Comparison of ENCODE assay signal across 10 cellular contexts in the genomic region with DNA sequence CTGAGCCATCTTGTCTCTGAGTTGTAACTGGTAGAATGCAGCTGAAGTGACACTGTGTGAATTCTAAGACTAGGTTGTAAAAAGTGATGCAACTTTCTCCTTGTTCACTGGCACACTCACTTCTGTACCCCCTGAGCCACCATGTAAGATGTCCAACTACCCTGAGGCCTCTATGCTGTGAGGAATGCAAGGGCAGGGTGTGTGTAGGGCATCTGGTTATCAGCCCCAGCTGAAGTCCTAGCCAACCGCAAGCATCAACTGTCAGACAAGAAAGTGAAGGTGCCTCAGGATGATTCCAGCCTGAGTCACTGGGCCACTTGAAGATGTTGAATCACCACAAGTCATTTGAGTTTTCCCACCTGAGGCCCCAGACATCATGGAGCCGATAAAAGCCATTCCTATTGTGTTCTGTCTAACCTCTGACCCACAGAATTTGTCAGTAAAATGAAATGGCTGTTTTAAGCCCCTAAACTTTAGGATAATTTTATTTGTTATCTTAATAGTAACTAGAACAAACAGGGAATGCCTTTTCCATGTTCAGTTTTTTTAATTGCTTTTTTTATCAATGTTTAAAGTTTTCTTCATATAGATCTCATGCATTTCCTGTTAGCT. TPM values are rescaled to one million over a fixed set of nuclear protein-coding genes. Genes with fewer than 3 reads are reported as not detected.
DNase-seq lines count a peak whose midpoint lies in the region; ATAC-seq and TF ChIP-seq lines count a peak whose summit lies in the region.
"Had no signal": no experiment of that assay in that cellular context is flagged by ENCODE, and none has a peak within 500 bp of the region (broad histone marks: within the 10 kb centered on the region; RNA-seq: fewer than 3 reads in every experiment).

No MANE protein-coding gene starts in this region.

- TF ChIP-seq CTCF in Calu3 (IDR thresholded peaks at IDR 0.05; ENCODE audit: unreplicated experiment) (no peak), mesothelial cell of epicardium (IDR thresholded peaks at IDR 0.05; ENCODE audit: unreplicated experiment) (no peak)

- no peak overlapping the region for H3K4me3 Mint-ChIP-seq in Calu3 (ENCODE audit: low read depth, unreplicated experiment)
- no peak overlapping the region for H3K4me3 Mint-ChIP-seq in mesothelial cell of epicardium
- H3K4me3 Mint-ChIP-seq: naive thymus-derived CD4-positive, alpha-beta T cell had no signal

- DNase-seq in Calu3 (peak; percentile 78), HUDEP-2 (lab: John Stamatoyannopoulos, UW; ENCODE audit: unreplicated experiment in 76 of 76) (peak in 74 of 76 experiments; percentile 17 to 96 (median 88)), mesothelial cell of epicardium (ENCODE audit: low spot score in 2 of 2, unreplicated experiment in 2 of 2) (no peak), NCI-H146 (lab: John Stamatoyannopoulos, UW) (no peak), cerebellar nuclear complex (lab: John Stamatoyannopoulos, UW) (no peak), GOT3 (lab: John Stamatoyannopoulos, UW) (no peak)
- peak; percentile 30 for DNase-seq in activated naive CD4-positive, alpha-beta T cell treated with anti-CD3 and anti-CD28 coated beads, Interleukin-2, amount 50 U/mL, for 16 hours
- DNase-seq: naive thymus-derived CD4-positive, alpha-beta T cell; NCI-H1694 treated with DMSO at 0.1 percent for 48 hours had no signal

- intact Hi-C loops in Calu3 (cut with micrococcal nuclease; ENCODE audit: unreplicated experiment): no loop called here

- no peak for ATAC-seq in GM18868 (IDR thresholded peaks at IDR 0.05; ENCODE audit: unreplicated experiment)
- ATAC-seq: naive thymus-derived CD4-positive, alpha-beta T cell had no signal

- CTCF ChIA-PET in Calu3 (lab: Charles Lee): interaction anchor here (0.6 to 1.0 kb wide), 3 partner anchors 11 to 743 kb away, joined by 3 to 4 read pairs (median 3); no protein-coding TSS in a partner anchor

- H3K27ac Mint-ChIP-seq in Calu3 (ENCODE audit: unreplicated experiment): peak overlapping the region; percentile 85
- peak overlapping the region; percentile 81 for H3K27ac Mint-ChIP-seq in mesothelial cell of epicardium

- no TSS peak for BruUV-seq in Calu3 (replicated peaks; lab: Mats Ljungman, UMichigan)

- H3K36me3 Mint-ChIP-seq in Calu3 (ENCODE audit: insufficient read depth, unreplicated experiment): peaks cover 8% of the 10 kb centered on the region
- H3K36me3 Mint-ChIP-seq in mesothelial cell of epicardium: peaks cover 7% of the 10 kb centered on the region

- H3K27me3 Mint-ChIP-seq in Calu3 (ENCODE audit: unreplicated experiment) (no peaks in the 10 kb centered on the region), mesothelial cell of epicardium (ENCODE audit: low read depth) (no peaks in the 10 kb centered on the region)

- H3K4me1 Mint-ChIP-seq in Calu3 (ENCODE audit: low read depth, unreplicated experiment) (peaks cover 29% of the 10 kb centered on the region), mesothelial cell of epicardium (peaks cover 34% of the 10 kb centered on the region)

- H3K9me3 Mint-ChIP-seq in Calu3 (ENCODE audit: low read depth, unreplicated experiment): peaks cover 4% of the 10 kb centered on the region
- peaks cover 4% of the 10 kb centered on the region for H3K9me3 Mint-ChIP-seq in mesothelial cell of epicardium
- H3K9me3 Mint-ChIP-seq: naive thymus-derived CD4-positive, alpha-beta T cell had no signal

RNA-seq across cellular contexts. Expression of a gene that starts 18.7 kb away (rescaled TPM):
- 29.5 and 41.1 TPM in 2 replicates for total RNA-seq in Calu3 (2022)
- total RNA-seq in mesothelial cell of epicardium: 146 to 154 TPM (median 153 TPM) in 3 replicates

RNA-seq across cellular contexts. Expression of a gene that starts 29.7 kb away (rescaled TPM):
- total RNA-seq in Calu3 (2022) (0.44 TPM in 1 of 2 replicates, not detected in the other), mesothelial cell of epicardium (0.74 to 1.3 TPM (median 0.95 TPM) in 3 replicates)

Comparison
In these comparisons a context has a peak if more than half of its experiments do, and no peak if none do; other contexts are left out.
1. DNase-seq: peak in Calu3 (single experiment), HUDEP-2 (74 of 76) and activated naive CD4-positive, alpha-beta T cell treated with anti-CD3 and anti-CD28 coated beads, Interleukin-2, amount 50 U/mL, for 16 hours (single experiment); none in mesothelial cell of epicardium (0 of 2), NCI-H146 (single experiment), cerebellar nuclear complex (0 of 2) and GOT3 (single experiment).